ENCODE assay signal across 8 cellular contexts in the genomic region with DNA sequence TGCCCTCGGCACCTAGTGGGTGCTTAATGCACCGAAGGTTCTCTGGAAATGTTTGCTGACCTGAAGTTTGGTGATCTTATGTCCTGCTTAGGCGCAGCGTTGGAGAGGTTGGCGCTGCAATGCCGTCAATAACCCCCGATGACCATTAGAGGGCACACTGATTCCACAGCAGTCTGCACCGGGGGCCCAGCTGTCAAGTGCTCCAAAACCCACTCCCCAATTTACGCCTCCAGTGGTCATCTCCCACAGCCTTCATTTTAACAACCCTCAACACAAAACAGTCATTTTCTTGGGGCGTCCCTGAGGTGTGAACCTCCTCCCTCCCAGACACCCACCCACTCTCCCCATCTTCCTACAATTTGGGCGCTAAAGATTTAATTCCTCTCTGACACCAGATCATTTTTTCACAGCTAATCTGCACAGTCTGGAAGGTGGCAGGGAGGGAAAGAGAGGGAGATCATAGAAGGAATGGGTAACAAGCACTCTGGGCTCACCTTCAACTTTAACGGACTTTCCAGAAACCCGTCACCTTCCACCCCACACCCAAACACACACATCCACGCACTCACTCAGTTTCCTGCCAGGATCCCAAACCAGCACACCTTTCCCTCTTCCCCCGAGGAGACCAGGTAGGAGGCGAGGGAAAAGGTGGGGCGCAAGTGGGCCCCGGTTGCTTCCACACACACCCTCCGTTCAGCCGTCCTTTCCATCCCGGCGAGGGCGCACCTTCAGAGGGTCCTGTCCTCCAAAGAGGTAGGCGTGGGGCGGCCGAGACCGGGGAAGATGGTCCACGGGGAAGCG. TPM values are rescaled to one million over a fixed set of nuclear protein-coding genes. Genes with fewer than 3 reads are reported as not detected.
DNase-seq lines count a peak whose midpoint lies in the region; ATAC-seq and TF ChIP-seq lines count a peak whose summit lies in the region.

No MANE protein-coding gene starts in this region.

- no peaks in the 10 kb centered on the region for H3K9me2 ChIP-seq in SU-DHL-6 (replicated peaks; ENCODE audit: insufficient read depth, low read length)

- H3K9me3 ChIP-seq in SU-DHL-6 (ENCODE audit: insufficient read depth, low read length) (no peaks in the 10 kb centered on the region), breast epithelium (no peaks in the 10 kb centered on the region)

- peak overlapping the region; percentile 4; the same call in 1 of the 2 replicates for H3K4me2 ChIP-seq in KMS-11
- no peak overlapping the region for H3K4me2 ChIP-seq in SU-DHL-6 (ENCODE audit: low read depth, low read length, poor library complexity, severe bottlenecking)

- H3K27ac ChIP-seq in KMS-11 = no peak overlapping the region
- no peak overlapping the region for H3K27ac ChIP-seq in SU-DHL-6 (ENCODE audit: low read depth, low read length)
- peak overlapping the region; percentile 29 to 68 for H3K27ac ChIP-seq in breast epithelium
- peak overlapping the region in 4 of 21 experiments; percentile 28 to 82 (median 46) for H3K27ac ChIP-seq in skin epidermis

- H3F3A ChIP-seq in SU-DHL-6 (ENCODE audit: insufficient read depth) = no peaks in the 10 kb centered on the region

- TF ChIP-seq CTCF in KMS-11 (conservative IDR thresholded peaks at IDR 0.05; ENCODE audit: low read depth, low read length) (peak; percentile 100), SU-DHL-6 (IDR thresholded peaks at IDR 0.05; ENCODE audit: insufficient read depth, low read length, poor library complexity, severe bottlenecking) (peak; percentile 83), breast epithelium (IDR thresholded peaks at IDR 0.05) (peak; percentile 80 to 86 (median 84))

- DNase-seq in Daoy (ENCODE audit: low read depth) = peak; percentile 61
- DNase-seq in breast epithelium (ENCODE audit: low spot score in 2 of 2) = no peak
- peak; percentile 54 for DNase-seq in inferior parietal cortex (ENCODE audit: extremely low spot score)
- no peak for DNase-seq in occipital lobe (lab: John Stamatoyannopoulos, UW)

- intact Hi-C loops in breast epithelium (cut with DNase I; ENCODE audit: low total_unique reads) = loop anchor here (10.0 kb wide), 1 partner anchor 97 kb away; a partner anchor contains a TSS

- H3K9ac ChIP-seq in KMS-11 (no peak overlapping the region), SU-DHL-6 (ENCODE audit: low read length) (no peak overlapping the region)

- H3K36me3 ChIP-seq in KMS-11 (ENCODE audit: insufficient read depth) = no peaks in the 10 kb centered on the region
- H3K36me3 ChIP-seq in SU-DHL-6 (ENCODE audit: low read length) = no peaks in the 10 kb centered on the region
- no peaks in the 10 kb centered on the region for H3K36me3 ChIP-seq in breast epithelium

- H2AFZ ChIP-seq in KMS-11 (ENCODE audit: low read depth) (peak overlapping the region; percentile 0; the same call in 1 of the 2 replicates), SU-DHL-6 (ENCODE audit: low read depth, low read length, severe bottlenecking) (no peak overlapping the region)

- TF ChIP-seq POLR2A in breast epithelium (IDR thresholded peaks at IDR 0.05) = no peak

- H3K27me3 ChIP-seq in KMS-11 (ENCODE audit: insufficient read depth, low read depth) (peaks cover 51% of the 10 kb centered on the region), SU-DHL-6 (ENCODE audit: low read length) (no peaks in the 10 kb centered on the region), breast epithelium (peaks cover 0 to 10% of the 10 kb centered on the region in 2 donors)

- H3K4me1 ChIP-seq in KMS-11 (ENCODE audit: low read depth, poor library complexity, severe bottlenecking) (peaks cover 11% of the 10 kb centered on the region), breast epithelium (peaks cover 7 to 10% of the 10 kb centered on the region in 2 donors)

- no peak overlapping the region for H3K4me3 ChIP-seq in KMS-11 (IDR thresholded peaks at IDR 0.05; ENCODE audit: insufficient read depth, low read depth, low read length)
- no peak overlapping the region for H3K4me3 ChIP-seq in SU-DHL-6 (ENCODE audit: insufficient read depth, low read length, poor library complexity, severe bottlenecking)
- peak overlapping the region; percentile 62 to 92 (median 69) for H3K4me3 ChIP-seq in breast epithelium
- H3K4me3 ChIP-seq in skin epidermis = peak overlapping the region; percentile 24 to 46 (median 40)

- no peaks in the 10 kb centered on the region for H4K20me1 ChIP-seq in KMS-11 (ENCODE audit: insufficient read depth)
- H4K20me1 ChIP-seq in SU-DHL-6 (ENCODE audit: low read depth, low read length) = no peaks in the 10 kb centered on the region

- H3K79me2 ChIP-seq in KMS-11 (ENCODE audit: insufficient read depth, low read depth) = no peaks in the 10 kb centered on the region
- H3K79me2 ChIP-seq in SU-DHL-6 (ENCODE audit: insufficient read depth, low read length) = no peaks in the 10 kb centered on the region

- ATAC-seq in GM18511 (IDR thresholded peaks at IDR 0.05; ENCODE audit: unreplicated experiment) = no peak

RNA-seq across cellular contexts. Expression of a gene that starts 0.6 kb away (rescaled TPM):
- not detected in 2 replicates for total RNA-seq in Daoy (2014; rRNA removed; shearing (Covaris generic))
- total RNA-seq in breast epithelium (100 to 1,000 TPM in 1 of 3 donors, 10 to 100 TPM in 2; 19.9 to 134 (median 46.5) TPM), occipital lobe (0.16 TPM)

RNA-seq across cellular contexts. Expression of a gene that starts 7.1 kb away (rescaled TPM):
- total RNA-seq in Daoy (2014; rRNA removed; shearing (Covaris generic)) = 617 and 629 TPM in 2 replicates
- total RNA-seq in breast epithelium (100 to 1,000 TPM in 2 of 3 donors, 10 to 100 TPM in 1; 92.2 to 169 (median 147) TPM), occipital lobe (177 TPM)

RNA-seq across cellular contexts. Expression of a gene that starts 19.4 kb away (rescaled TPM):
- total RNA-seq in Daoy (2014; rRNA removed; shearing (Covaris generic)) = 45.0 and 58.5 TPM in 2 replicates
- total RNA-seq in breast epithelium (10 to 100 TPM; 43.3 to 70.7 (median 54.2) TPM), occipital lobe (36.3 TPM)

RNA-seq across cellular contexts. Expression of a gene that starts 44.1 kb away (rescaled TPM):
- 36.2 and 43.0 TPM in 2 replicates for total RNA-seq in Daoy (2014; rRNA removed; shearing (Covaris generic))
- total RNA-seq in breast epithelium (100 to 1,000 TPM in 1 of 3 donors, 10 to 100 TPM in 2; 37.1 to 112 (median 71.8) TPM), occipital lobe (77.0 TPM)

RNA-seq across cellular contexts. Expression of a gene that starts 49.7 kb away (rescaled TPM):
- 0.40 TPM in 1 of 2 replicates, not detected in the other for total RNA-seq in Daoy (2014; rRNA removed; shearing (Covaris generic))
- 10 to 100 TPM in 2 of 3 donors, 1 to 10 TPM in 1; 6.1 to 40.0 (median 28.5) TPM for total RNA-seq in breast epithelium
- total RNA-seq in occipital lobe = 0.47 TPM

Comparison
In these comparisons a context has a peak if more than half of its experiments do, and no peak if none do; other contexts are left out.
1. DNase-seq: peak in Daoy (single experiment) and inferior parietal cortex (single experiment); none in breast epithelium (0 of 2) and occipital lobe (single experiment).
2. H3K27ac ChIP-seq: peak in breast epithelium (2 of 2); none in KMS-11 (single experiment) and SU-DHL-6 (single experiment).
3. H3K4me3 ChIP-seq: peak in breast epithelium (3 of 3) and skin epidermis (7 of 7); none in KMS-11 (single experiment) and SU-DHL-6 (single experiment).
4. RNA of a gene that starts 0.6 kb away (total RNA-seq): 19.9 to 134 TPM in breast epithelium; 0.16 TPM in occipital lobe (single experiment) and not detected in Daoy; every median in the first group is over 10 times any median in the second.
5. Peak in every context shown above with its lines, with median percentiles within 50 percentile points of each other: CTCF ChIP-seq.